In genomic region chr19:58474997-58475713, GRCh38 we compare ENCODE assay signal across 1 cellular context.
TF ChIP-seq lines count a peak whose summit lies in the region.

No MANE protein-coding gene starts in this region.

TF ChIP-seq in K562, 482 proteins besides CTCF, POLR2A, EP300 and RAD21 (continues in another document):
- TF ChIP-seq, protein P1, sequence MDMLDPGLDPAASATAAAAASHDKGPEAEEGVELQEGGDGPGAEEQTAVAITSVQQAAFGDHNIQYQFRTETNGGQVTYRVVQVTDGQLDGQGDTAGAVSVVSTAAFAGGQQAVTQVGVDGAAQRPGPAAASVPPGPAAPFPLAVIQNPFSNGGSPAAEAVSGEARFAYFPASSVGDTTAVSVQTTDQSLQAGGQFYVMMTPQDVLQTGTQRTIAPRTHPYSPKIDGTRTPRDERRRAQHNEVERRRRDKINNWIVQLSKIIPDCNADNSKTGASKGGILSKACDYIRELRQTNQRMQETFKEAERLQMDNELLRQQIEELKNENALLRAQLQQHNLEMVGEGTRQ (CRISPR knock-in tag; IDR thresholded peaks at IDR 0.05), result no peak
- no peak for TF ChIP-seq HEY1 (CRISPR knock-in tag; IDR thresholded peaks at IDR 0.05; ENCODE audit: borderline replicate concordance)
- no peak for TF ChIP-seq HNRNPK (IDR thresholded peaks at IDR 0.05; ENCODE audit: low read depth, low read length, poor library complexity, severe bottlenecking)
- TF ChIP-seq ZNF77 (CRISPR knock-in tag; IDR thresholded peaks at IDR 0.05), result no peak
- TF ChIP-seq PTTG1 (tag; IDR thresholded peaks at IDR 0.05; ENCODE audit: low read depth), result no peak
- no peak for TF ChIP-seq ESRRB (CRISPR knock-in tag; IDR thresholded peaks at IDR 0.05; ENCODE audit: borderline replicate concordance)
- peak; percentile 37; the same call in 1 of the 2 replicates for TF ChIP-seq HDAC2 (IDR thresholded peaks at IDR 0.05)
- no peak for TF ChIP-seq MEIS2 (IDR thresholded peaks at IDR 0.05; ENCODE audit: partially characterized antibody)
- peak; percentile 78; the same call in 1 of the 2 replicates for TF ChIP-seq BMI1 (IDR thresholded peaks at IDR 0.05; ENCODE audit: low read length)
- TF ChIP-seq, protein P2, sequence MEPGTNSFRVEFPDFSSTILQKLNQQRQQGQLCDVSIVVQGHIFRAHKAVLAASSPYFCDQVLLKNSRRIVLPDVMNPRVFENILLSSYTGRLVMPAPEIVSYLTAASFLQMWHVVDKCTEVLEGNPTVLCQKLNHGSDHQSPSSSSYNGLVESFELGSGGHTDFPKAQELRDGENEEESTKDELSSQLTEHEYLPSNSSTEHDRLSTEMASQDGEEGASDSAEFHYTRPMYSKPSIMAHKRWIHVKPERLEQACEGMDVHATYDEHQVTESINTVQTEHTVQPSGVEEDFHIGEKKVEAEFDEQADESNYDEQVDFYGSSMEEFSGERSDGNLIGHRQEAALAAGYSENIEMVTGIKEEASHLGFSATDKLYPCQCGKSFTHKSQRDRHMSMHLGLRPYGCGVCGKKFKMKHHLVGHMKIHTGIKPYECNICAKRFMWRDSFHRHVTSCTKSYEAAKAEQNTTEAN (CRISPR knock-in tag; IDR thresholded peaks at IDR 0.05), result no peak
- TF ChIP-seq AFF4 (CRISPR knock-in tag; IDR thresholded peaks at IDR 0.05), result no peak
- TF ChIP-seq STAT5A (IDR thresholded peaks at IDR 0.05; ENCODE audit: borderline replicate concordance, low read length), result no peak
- TF ChIP-seq CAMTA2 (CRISPR knock-in tag; conservative IDR thresholded peaks at IDR 0.05), result peak; percentile 72; the same call in 1 of the 2 replicates
- TF ChIP-seq CREB5 (CRISPR knock-in tag; IDR thresholded peaks at IDR 0.05), result no peak
- no peak for TF ChIP-seq ZNF239 (CRISPR knock-in tag; IDR thresholded peaks at IDR 0.05)
- TF ChIP-seq, protein P3, sequence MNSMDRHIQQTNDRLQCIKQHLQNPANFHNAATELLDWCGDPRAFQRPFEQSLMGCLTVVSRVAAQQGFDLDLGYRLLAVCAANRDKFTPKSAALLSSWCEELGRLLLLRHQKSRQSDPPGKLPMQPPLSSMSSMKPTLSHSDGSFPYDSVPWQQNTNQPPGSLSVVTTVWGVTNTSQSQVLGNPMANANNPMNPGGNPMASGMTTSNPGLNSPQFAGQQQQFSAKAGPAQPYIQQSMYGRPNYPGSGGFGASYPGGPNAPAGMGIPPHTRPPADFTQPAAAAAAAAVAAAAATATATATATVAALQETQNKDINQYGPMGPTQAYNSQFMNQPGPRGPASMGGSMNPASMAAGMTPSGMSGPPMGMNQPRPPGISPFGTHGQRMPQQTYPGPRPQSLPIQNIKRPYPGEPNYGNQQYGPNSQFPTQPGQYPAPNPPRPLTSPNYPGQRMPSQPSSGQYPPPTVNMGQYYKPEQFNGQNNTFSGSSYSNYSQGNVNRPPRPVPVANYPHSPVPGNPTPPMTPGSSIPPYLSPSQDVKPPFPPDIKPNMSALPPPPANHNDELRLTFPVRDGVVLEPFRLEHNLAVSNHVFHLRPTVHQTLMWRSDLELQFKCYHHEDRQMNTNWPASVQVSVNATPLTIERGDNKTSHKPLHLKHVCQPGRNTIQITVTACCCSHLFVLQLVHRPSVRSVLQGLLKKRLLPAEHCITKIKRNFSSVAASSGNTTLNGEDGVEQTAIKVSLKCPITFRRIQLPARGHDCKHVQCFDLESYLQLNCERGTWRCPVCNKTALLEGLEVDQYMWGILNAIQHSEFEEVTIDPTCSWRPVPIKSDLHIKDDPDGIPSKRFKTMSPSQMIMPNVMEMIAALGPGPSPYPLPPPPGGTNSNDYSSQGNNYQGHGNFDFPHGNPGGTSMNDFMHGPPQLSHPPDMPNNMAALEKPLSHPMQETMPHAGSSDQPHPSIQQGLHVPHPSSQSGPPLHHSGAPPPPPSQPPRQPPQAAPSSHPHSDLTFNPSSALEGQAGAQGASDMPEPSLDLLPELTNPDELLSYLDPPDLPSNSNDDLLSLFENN (IDR thresholded peaks at IDR 0.05; ENCODE audit: low read depth in 2 of 2, low read length in 2 of 2), result no peak
- TF ChIP-seq, protein P4, sequence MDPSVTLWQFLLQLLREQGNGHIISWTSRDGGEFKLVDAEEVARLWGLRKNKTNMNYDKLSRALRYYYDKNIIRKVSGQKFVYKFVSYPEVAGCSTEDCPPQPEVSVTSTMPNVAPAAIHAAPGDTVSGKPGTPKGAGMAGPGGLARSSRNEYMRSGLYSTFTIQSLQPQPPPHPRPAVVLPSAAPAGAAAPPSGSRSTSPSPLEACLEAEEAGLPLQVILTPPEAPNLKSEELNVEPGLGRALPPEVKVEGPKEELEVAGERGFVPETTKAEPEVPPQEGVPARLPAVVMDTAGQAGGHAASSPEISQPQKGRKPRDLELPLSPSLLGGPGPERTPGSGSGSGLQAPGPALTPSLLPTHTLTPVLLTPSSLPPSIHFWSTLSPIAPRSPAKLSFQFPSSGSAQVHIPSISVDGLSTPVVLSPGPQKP (CRISPR knock-in tag; IDR thresholded peaks at IDR 0.05), result no peak
- no peak for TF ChIP-seq ZNF57 (CRISPR knock-in tag; IDR thresholded peaks at IDR 0.05)
- no peak for TF ChIP-seq PHTF2 (CRISPR knock-in tag; IDR thresholded peaks at IDR 0.05)
- no peak for TF ChIP-seq BCL6 (CRISPR knock-in tag; IDR thresholded peaks at IDR 0.05)
- TF ChIP-seq ZNF408 (CRISPR knock-in tag; IDR thresholded peaks at IDR 0.05; ENCODE audit: low read depth), result no peak
- TF ChIP-seq NFIC (IDR thresholded peaks at IDR 0.05), result 0 out of 2 replicates have a peak, but pooled peaks have one; percentile 4
- no peak for TF ChIP-seq NR0B1 (IDR thresholded peaks at IDR 0.05; ENCODE audit: partially characterized antibody)
- no peak for TF ChIP-seq HMG20B (CRISPR knock-in tag; IDR thresholded peaks at IDR 0.05)
- TF ChIP-seq CXXC5 (CRISPR knock-in tag; IDR thresholded peaks at IDR 0.05), result no peak
- TF ChIP-seq, protein P5, sequence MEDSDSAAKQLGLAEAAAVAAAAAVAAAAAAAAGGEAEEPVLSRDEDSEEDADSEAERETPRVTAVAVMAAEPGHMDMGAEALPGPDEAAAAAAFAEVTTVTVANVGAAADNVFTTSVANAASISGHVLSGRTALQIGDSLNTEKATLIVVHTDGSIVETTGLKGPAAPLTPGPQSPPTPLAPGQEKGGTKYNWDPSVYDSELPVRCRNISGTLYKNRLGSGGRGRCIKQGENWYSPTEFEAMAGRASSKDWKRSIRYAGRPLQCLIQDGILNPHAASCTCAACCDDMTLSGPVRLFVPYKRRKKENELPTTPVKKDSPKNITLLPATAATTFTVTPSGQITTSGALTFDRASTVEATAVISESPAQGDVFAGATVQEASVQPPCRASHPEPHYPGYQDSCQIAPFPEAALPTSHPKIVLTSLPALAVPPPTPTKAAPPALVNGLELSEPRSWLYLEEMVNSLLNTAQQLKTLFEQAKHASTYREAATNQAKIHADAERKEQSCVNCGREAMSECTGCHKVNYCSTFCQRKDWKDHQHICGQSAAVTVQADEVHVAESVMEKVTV (CRISPR knock-in tag; IDR thresholded peaks at IDR 0.05), result no peak
- TF ChIP-seq, protein P6, sequence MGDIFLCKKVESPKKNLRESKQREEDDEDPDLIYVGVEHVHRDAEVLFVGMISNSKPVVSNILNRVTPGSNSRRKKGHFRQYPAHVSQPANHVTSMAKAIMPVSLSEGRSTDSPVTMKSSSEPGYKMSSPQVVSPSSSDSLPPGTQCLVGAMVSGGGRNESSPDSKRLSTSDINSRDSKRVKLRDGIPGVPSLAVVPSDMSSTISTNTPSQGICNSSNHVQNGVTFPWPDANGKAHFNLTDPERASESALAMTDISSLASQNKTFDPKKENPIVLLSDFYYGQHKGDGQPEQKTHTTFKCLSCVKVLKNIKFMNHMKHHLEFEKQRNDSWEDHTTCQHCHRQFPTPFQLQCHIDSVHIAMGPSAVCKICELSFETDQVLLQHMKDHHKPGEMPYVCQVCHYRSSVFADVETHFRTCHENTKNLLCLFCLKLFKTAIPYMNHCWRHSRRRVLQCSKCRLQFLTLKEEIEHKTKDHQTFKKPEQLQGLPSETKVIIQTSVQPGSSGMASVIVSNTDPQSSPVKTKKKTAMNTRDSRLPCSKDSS (IDR thresholded peaks at IDR 0.05; ENCODE audit: low read depth, partially characterized antibody), result no peak
- no peak for TF ChIP-seq ZNF785 (CRISPR knock-in tag; IDR thresholded peaks at IDR 0.05)
- TF ChIP-seq RBFOX2 (IDR thresholded peaks at IDR 0.05; ENCODE audit: low read depth, low read length), result no peak
- TF ChIP-seq ZNF12 (CRISPR knock-in tag; IDR thresholded peaks at IDR 0.05), result no peak
- no peak for TF ChIP-seq TEAD2 (tag; IDR thresholded peaks at IDR 0.05)
- TF ChIP-seq ZNF224 (CRISPR knock-in tag; IDR thresholded peaks at IDR 0.05), result no peak
- TF ChIP-seq FOXM1 (IDR thresholded peaks at IDR 0.05; ENCODE audit: low read depth), result peak; percentile 44; the same call in 1 of the 2 replicates
- TF ChIP-seq FOXM1 (CRISPR knock-in tag; IDR thresholded peaks at IDR 0.05; ENCODE audit: low read depth), result no peak
- TF ChIP-seq SMARCA5 (IDR thresholded peaks at IDR 0.05), result no peak
- peak; percentile 25; the same call in 1 of the 2 replicates for TF ChIP-seq ERF (CRISPR knock-in tag; IDR thresholded peaks at IDR 0.05)
- peak; percentile 76; the same call in 1 of the 2 replicates for TF ChIP-seq MXI1 (IDR thresholded peaks at IDR 0.05; ENCODE audit: low read depth, low read length)
- TF ChIP-seq, protein P7, sequence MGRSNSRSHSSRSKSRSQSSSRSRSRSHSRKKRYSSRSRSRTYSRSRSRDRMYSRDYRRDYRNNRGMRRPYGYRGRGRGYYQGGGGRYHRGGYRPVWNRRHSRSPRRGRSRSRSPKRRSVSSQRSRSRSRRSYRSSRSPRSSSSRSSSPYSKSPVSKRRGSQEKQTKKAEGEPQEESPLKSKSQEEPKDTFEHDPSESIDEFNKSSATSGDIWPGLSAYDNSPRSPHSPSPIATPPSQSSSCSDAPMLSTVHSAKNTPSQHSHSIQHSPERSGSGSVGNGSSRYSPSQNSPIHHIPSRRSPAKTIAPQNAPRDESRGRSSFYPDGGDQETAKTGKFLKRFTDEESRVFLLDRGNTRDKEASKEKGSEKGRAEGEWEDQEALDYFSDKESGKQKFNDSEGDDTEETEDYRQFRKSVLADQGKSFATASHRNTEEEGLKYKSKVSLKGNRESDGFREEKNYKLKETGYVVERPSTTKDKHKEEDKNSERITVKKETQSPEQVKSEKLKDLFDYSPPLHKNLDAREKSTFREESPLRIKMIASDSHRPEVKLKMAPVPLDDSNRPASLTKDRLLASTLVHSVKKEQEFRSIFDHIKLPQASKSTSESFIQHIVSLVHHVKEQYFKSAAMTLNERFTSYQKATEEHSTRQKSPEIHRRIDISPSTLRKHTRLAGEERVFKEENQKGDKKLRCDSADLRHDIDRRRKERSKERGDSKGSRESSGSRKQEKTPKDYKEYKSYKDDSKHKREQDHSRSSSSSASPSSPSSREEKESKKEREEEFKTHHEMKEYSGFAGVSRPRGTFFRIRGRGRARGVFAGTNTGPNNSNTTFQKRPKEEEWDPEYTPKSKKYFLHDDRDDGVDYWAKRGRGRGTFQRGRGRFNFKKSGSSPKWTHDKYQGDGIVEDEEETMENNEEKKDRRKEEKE (IDR thresholded peaks at IDR 0.05; ENCODE audit: borderline replicate concordance in 1 of 2, control insufficient read depth in 1 of 2, low read depth in 2 of 2, low read length in 1 of 2), result no peak
- TF ChIP-seq ZNF780A (CRISPR knock-in tag; IDR thresholded peaks at IDR 0.05), result no peak
